Comparison of ENCODE assay signal across 1 cellular context in genomic region chr17:45719335-45720071, GRCh38.
TF ChIP-seq lines count a peak whose summit lies in the region.

No MANE protein-coding gene starts in this region.

TF ChIP-seq in HEK293, 187 proteins besides CTCF, POLR2A, EP300 and RAD21 (continued from another document):
- TF ChIP-seq ZNF792 (tag by site-specific recombination; IDR thresholded peaks at IDR 0.05) (no peak), ZNF549 (tag by site-specific recombination; IDR thresholded peaks at IDR 0.05) (no peak), ZBTB17 (tag by site-specific recombination; IDR thresholded peaks at IDR 0.05) (peak; percentile 50), ZNF324 (tag by site-specific recombination; IDR thresholded peaks at IDR 0.05) (no peak), HOXD13 (CRISPR knock-in tag; IDR thresholded peaks at IDR 0.05; ENCODE audit: borderline replicate concordance) (no peak), ZSCAN30 (tag by site-specific recombination; IDR thresholded peaks at IDR 0.05) (no peak), ZNF791 (tag by site-specific recombination; IDR thresholded peaks at IDR 0.05) (no peak), INSM2 (tag by site-specific recombination; IDR thresholded peaks at IDR 0.05) (no peak), GLIS2 (tag by site-specific recombination; IDR thresholded peaks at IDR 0.05) (no peak), ZNF513 (tag by site-specific recombination; IDR thresholded peaks at IDR 0.05) (no peak), ZNF26 (tag by site-specific recombination; IDR thresholded peaks at IDR 0.05) (no peak), ZNF214 (tag by site-specific recombination; IDR thresholded peaks at IDR 0.05; ENCODE audit: borderline replicate concordance) (no peak), ZIC2 (tag by site-specific recombination; IDR thresholded peaks at IDR 0.05) (no peak), ZBTB49 (tag by site-specific recombination; IDR thresholded peaks at IDR 0.05; ENCODE audit: low read depth) (no peak), SETDB1 (IDR thresholded peaks at IDR 0.05; ENCODE audit: insufficient read length, low read length) (no peak), PRDM2 (tag by site-specific recombination; IDR thresholded peaks at IDR 0.05; ENCODE audit: borderline replicate concordance) (no peak), ZNF16 (tag by site-specific recombination; IDR thresholded peaks at IDR 0.05; ENCODE audit: low read depth) (no peak), ZNF140 (tag by site-specific recombination; IDR thresholded peaks at IDR 0.05) (no peak), ZNF621 (tag by site-specific recombination; IDR thresholded peaks at IDR 0.05) (no peak), ZNF48 (tag by site-specific recombination; IDR thresholded peaks at IDR 0.05) (no peak), ZNF266 (tag by site-specific recombination; IDR thresholded peaks at IDR 0.05; ENCODE audit: low read depth) (no peak), ZNF37A (tag by site-specific recombination; IDR thresholded peaks at IDR 0.05) (no peak), ZNF514 (tag by site-specific recombination; IDR thresholded peaks at IDR 0.05) (no peak), ZNF175 (tag by site-specific recombination; IDR thresholded peaks at IDR 0.05) (no peak), PRDM1 (tag by site-specific recombination; IDR thresholded peaks at IDR 0.05) (peak; percentile 75), BCL6B (tag by site-specific recombination; IDR thresholded peaks at IDR 0.05) (no peak), ZNF785 (tag by site-specific recombination; IDR thresholded peaks at IDR 0.05) (no peak), KLF7 (tag by site-specific recombination; IDR thresholded peaks at IDR 0.05; ENCODE audit: borderline replicate concordance) (no peak), ZNF366 (tag by site-specific recombination; conservative IDR thresholded peaks at IDR 0.05) (peak; percentile 63), REPIN1 (tag by site-specific recombination; IDR thresholded peaks at IDR 0.05; ENCODE audit: low read depth) (no peak), KLF8 (tag by site-specific recombination; IDR thresholded peaks at IDR 0.05) (no peak), ZNF404 (tag by site-specific recombination; IDR thresholded peaks at IDR 0.05) (no peak), OSR2 (tag by site-specific recombination; IDR thresholded peaks at IDR 0.05) (no peak)
TF ChIP-seq in HEK293: peak in this region for 12.
